ENCODE assay signal across 8 cellular contexts in the genomic region with DNA sequence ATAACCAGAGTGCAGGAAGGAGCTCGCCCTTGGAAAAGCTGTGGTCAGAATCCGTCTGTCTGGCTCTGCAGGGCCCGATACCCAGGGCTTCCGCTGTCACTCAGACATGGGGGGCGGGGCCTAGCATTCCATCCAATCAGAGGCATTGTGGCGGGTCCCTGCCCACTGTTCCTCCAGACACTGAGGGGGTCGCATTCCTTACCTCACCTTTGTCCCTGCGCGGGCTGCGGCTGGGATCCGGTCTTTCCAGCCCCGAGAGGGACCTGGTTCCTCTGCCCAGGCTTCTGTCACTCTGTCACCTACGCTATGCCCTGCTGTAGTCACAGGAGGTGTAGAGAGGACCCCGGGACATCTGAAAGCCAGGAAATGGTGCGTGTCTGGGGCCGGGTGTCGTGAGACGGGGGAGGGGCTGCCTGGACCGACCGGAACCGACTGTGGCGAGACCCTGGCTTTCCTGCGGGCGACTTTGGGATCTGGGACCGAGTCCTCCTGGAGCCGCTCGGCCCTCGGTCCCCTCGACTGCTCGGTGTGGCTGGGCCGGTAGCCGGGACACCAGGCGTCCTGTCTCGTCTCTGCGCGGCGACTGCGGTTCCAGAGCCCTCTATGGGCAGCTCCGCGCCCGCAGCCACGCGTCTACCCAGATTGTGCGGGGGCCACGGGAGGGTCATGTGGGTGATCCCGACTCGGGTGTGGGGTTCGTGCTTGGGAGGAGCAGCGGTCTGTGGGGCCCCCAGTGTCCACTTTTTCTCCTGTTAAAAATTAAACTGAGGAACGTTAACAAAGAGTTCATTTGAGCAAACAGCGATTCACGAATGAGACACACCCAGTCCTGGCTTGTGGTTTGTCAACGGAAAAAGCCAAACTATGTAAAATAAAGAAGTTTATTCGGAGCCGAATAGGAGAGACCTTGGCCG. TPM values are rescaled to one million over a fixed set of nuclear protein-coding genes. Genes with fewer than 3 reads are reported as not detected.
A peak's percentile ranks its signal among the peaks of the same experiment; 100 is the strongest.
DNase-seq lines count a peak whose midpoint lies in the region; ATAC-seq and TF ChIP-seq lines count a peak whose summit lies in the region.

ZNF69 (plus strand) TSS at position 165 of the 914 bp plus-strand sequence; CDS start at position 307, 142 bp downstream.

- no peaks in the 10 kb centered on the region for H3K9me3 Mint-ChIP-seq in activated naive CD4-positive, alpha-beta T cell treated with anti-CD3 and anti-CD28 coated beads, Interleukin-2, amount 50 U/mL, for 24 hours
- H3K9me3 Mint-ChIP-seq in glutamatergic neuron (ENCODE audit: unreplicated experiment): peaks cover 19% of the 10 kb centered on the region

- no peaks in the 10 kb centered on the region for H3K79me2 ChIP-seq in DOHH2 (ENCODE audit: control insufficient read depth, low read length)

- peak within 1 kb of the TSS; percentile 79 for H3K27ac Mint-ChIP-seq in activated naive CD4-positive, alpha-beta T cell treated with anti-CD3 and anti-CD28 coated beads, Interleukin-2, amount 50 U/mL, for 24 hours
- peak within 1 kb of the TSS; percentile 91 for H3K27ac Mint-ChIP-seq in glutamatergic neuron (ENCODE audit: unreplicated experiment)

- peaks cover 9% of the 10 kb centered on the region for H3K4me1 ChIP-seq in DOHH2 (ENCODE audit: control insufficient read depth, low read length)

- H3K4me2 ChIP-seq in DOHH2 (ENCODE audit: low read length): peak within 1 kb of the TSS; percentile 96

- DNase-seq in HT-29 (ENCODE audit: low spot score) (peak; percentile 85), SK-MEL-5 (ENCODE audit: low read depth, low spot score) (peak; percentile 49), glutamatergic neuron (peak; percentile 96), non-pigmented ciliary epithelial cell (ENCODE audit: low read depth) (peak; percentile 32), stromal cell of bone marrow (ENCODE audit: low read depth) (peak; percentile 42)

- no peaks in the 10 kb centered on the region for H3K27me3 Mint-ChIP-seq in activated naive CD4-positive, alpha-beta T cell treated with anti-CD3 and anti-CD28 coated beads, Interleukin-2, amount 50 U/mL, for 24 hours
- H3K27me3 Mint-ChIP-seq in glutamatergic neuron (ENCODE audit: unreplicated experiment): peaks cover 11% of the 10 kb centered on the region

- no peaks in the 10 kb centered on the region for H3K36me3 ChIP-seq in DOHH2 (ENCODE audit: control insufficient read depth, low read length)

- H3K27ac ChIP-seq in DOHH2 (ENCODE audit: low read depth, low read length): no peak within 1 kb of the TSS

- peaks cover 20% of the 10 kb centered on the region for H3K4me1 Mint-ChIP-seq in activated naive CD4-positive, alpha-beta T cell treated with anti-CD3 and anti-CD28 coated beads, Interleukin-2, amount 50 U/mL, for 24 hours
- peaks cover 4% of the 10 kb centered on the region for H3K4me1 Mint-ChIP-seq in glutamatergic neuron (ENCODE audit: low read depth, unreplicated experiment)

- H3K4me3 Mint-ChIP-seq in activated naive CD4-positive, alpha-beta T cell treated with anti-CD3 and anti-CD28 coated beads, Interleukin-2, amount 50 U/mL, for 24 hours: peak within 1 kb of the TSS; percentile 92
- peak within 1 kb of the TSS; percentile 96 for H3K4me3 Mint-ChIP-seq in glutamatergic neuron (ENCODE audit: unreplicated experiment)

- H3K27me3 ChIP-seq in DOHH2 (ENCODE audit: control insufficient read depth, low read length): no peaks in the 10 kb centered on the region

- peak within 1 kb of the TSS; percentile 99 for H3K4me3 ChIP-seq in DOHH2 (ENCODE audit: low read length)

- no peaks in the 10 kb centered on the region for H3K9me2 ChIP-seq in DOHH2 (replicated peaks; ENCODE audit: control insufficient read depth, low read length)

- H4K20me1 ChIP-seq in DOHH2 (ENCODE audit: control insufficient read depth, insufficient read depth, low read depth, low read length): no peaks in the 10 kb centered on the region

- in situ Hi-C loops in SK-MEL-5 (cut with HindIII; ENCODE audit: low pct_unique_long_range_greater_than_20kb, low sequenced_read_pairs): no loop called here

- peak; percentile 28 for TF ChIP-seq CTCF in DOHH2 (IDR thresholded peaks at IDR 0.05; ENCODE audit: low read depth, low read length, poor library complexity, severe bottlenecking)
- peak; percentile 24 for TF ChIP-seq CTCF in glutamatergic neuron (IDR thresholded peaks at IDR 0.05; ENCODE audit: partially characterized antibody, unreplicated experiment)

- no peaks in the 10 kb centered on the region for H3F3A ChIP-seq in DOHH2 (ENCODE audit: control insufficient read depth, insufficient read depth)

- no peaks in the 10 kb centered on the region for H3K9me3 ChIP-seq in DOHH2 (ENCODE audit: control insufficient read depth, insufficient read depth, low read length)

- ATAC-seq in HG03097 (IDR thresholded peaks at IDR 0.05; ENCODE audit: low FRiP score, unreplicated experiment): no peak

- no peaks in the 10 kb centered on the region for H3K36me3 Mint-ChIP-seq in activated naive CD4-positive, alpha-beta T cell treated with anti-CD3 and anti-CD28 coated beads, Interleukin-2, amount 50 U/mL, for 24 hours
- H3K36me3 Mint-ChIP-seq in glutamatergic neuron (ENCODE audit: unreplicated experiment): peaks cover 12% of the 10 kb centered on the region

RNA-seq across cellular contexts. Expression of gene ZNF69, which starts in this region (rescaled TPM):
- total RNA-seq in HT-29 (2014; rRNA removed; shearing (Covaris generic)): 1.6 and 2.0 TPM in 2 replicates
- total RNA-seq in SK-MEL-5 (2014; rRNA removed; shearing (Covaris generic)): 1.0 and 1.5 TPM in 2 replicates
- 1.2 and 1.7 TPM in 2 replicates for polyA plus RNA-seq in SK-MEL-5 (2015; cell fraction: cytosol; rRNA removed)
- polyA plus RNA-seq in SK-MEL-5 (2015; cell fraction: nucleus; rRNA removed): 0.81 TPM in 1 of 2 replicates, not detected in the other
- total RNA-seq in glutamatergic neuron (ENCODE audit: unreplicated experiment): 29.6 TPM

Comparison
In these comparisons a context has a peak if more than half of its experiments do, and no peak if none do; other contexts are left out.
1. RNA of gene ZNF69 (total RNA-seq): 29.6 TPM in glutamatergic neuron (single experiment); 1.6 to 2.0 TPM in HT-29 and 1.0 to 1.5 TPM in SK-MEL-5; every median in the first group is over 10 times any median in the second.
2. DNase-seq: peak in every context shown above with its lines; median percentile 96 in glutamatergic neuron; 85 in HT-29; 49 in SK-MEL-5; 42 in stromal cell of bone marrow; 32 in non-pigmented ciliary epithelial cell.